24 cellular contexts compared by ENCODE assay signal in the genomic region with DNA sequence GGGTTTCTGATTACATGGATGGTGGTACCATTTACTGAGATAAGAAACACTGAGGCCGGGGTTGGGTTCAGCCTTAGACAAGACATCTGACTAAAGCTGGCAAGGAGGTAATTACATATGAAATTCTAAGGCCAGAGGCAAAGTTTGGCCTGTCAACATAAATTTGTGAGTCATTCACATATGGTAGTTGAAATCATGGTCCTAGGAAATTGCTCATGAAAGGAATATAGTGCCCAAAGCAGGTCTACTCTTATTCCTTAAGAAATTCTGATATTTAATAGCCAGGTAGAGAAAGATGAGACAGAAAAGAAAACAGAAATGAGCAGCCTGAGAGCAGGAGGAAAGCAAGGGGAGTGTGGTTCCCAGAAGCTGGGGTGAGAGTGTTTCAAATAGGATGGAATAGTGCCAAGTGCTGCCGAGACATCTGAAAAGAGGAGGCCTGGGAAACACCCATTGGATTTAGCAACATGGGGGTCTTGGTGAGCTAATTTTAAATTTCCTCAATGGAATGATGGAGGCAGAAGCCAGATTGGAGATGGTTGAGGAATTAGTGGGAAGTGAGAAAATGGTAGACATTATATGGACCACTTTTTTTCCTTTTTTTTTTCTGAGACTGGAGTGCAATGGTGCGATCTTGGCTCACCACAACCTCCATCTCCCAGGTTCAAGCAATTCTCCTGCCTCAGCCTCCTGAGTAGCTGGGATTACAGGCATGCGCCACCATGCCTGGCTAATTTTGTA.
DNase-seq lines count a peak whose midpoint lies in the region; ATAC-seq and TF ChIP-seq lines count a peak whose summit lies in the region.
"Had no signal": no experiment of that assay in that cellular context is flagged by ENCODE, and none has a peak within 500 bp of the region (broad histone marks: within the 10 kb centered on the region; RNA-seq: fewer than 3 reads in every experiment).

No MANE protein-coding gene starts in this region.

- no peak for TF ChIP-seq POLR2A in GM18505 (IDR thresholded peaks at IDR 0.05; ENCODE audit: borderline replicate concordance, extremely low read depth, insufficient read depth, insufficient read length)

- DNase-seq in DMS 273 (lab: John Stamatoyannopoulos, UW; ENCODE audit: unreplicated experiment) (peak; percentile 7), DMS 273 treated with DMSO at 0.1 percent for 48 hours (lab: John Stamatoyannopoulos, UW) (no peak), RWPE2 (ENCODE audit: low spot score) (no peak), osteocyte (ENCODE audit: extremely low spot score, unreplicated experiment) (no peak)
- no peak for DNase-seq in activated CD4-positive, alpha-beta T cell treated with anti-CD3 and anti-CD28 coated beads for 4 hours
- DNase-seq: activated CD4-positive, alpha-beta T cell treated with anti-CD3 and anti-CD28 coated beads, Interleukin-2, amount 50 U/mL, for 48 hours; activated naive CD4-positive, alpha-beta T cell treated with Interleukin-2 at 50 U/mL for 16 hours; aorta; Calu3; KG1; left ventricle myocardium inferior; NCI-H1092; NCI-H2029; NCI-H510A; SHP77 treated with DMSO at 0.1 percent for 48 hours; stimulated activated CD8-positive, alpha-beta memory T cell treated with anti-CD3 and anti-CD28 coated beads, Interleukin-4, amount 100 ng/mL, for 48 hours; upper lobe of right lung had no signal

- peak overlapping the region; percentile 29 for H3K27ac ChIP-seq in RWPE2 (ENCODE audit: poor library complexity, severe bottlenecking)
- H3K27ac ChIP-seq: 22Rv1, coronary artery, left ventricle myocardium inferior, upper lobe of right lung, VCaP had no signal

- peaks cover 7% of the 10 kb centered on the region for H3K4me1 ChIP-seq in RWPE2 (ENCODE audit: insufficient read depth, poor library complexity, severe bottlenecking)

- peak overlapping the region; percentile 9 for H3K27ac Mint-ChIP-seq in osteocyte (ENCODE audit: unreplicated experiment)

- no peak overlapping the region for H3K4me3 ChIP-seq in RWPE2 (ENCODE audit: severe bottlenecking)
- H3K4me3 ChIP-seq: coronary artery, GM12878, left ventricle myocardium inferior, upper lobe of right lung had no signal

- no peaks in the 10 kb centered on the region for H3K36me3 Mint-ChIP-seq in osteocyte (ENCODE audit: unreplicated experiment)

- TF ChIP-seq CTCF in RWPE2 (IDR thresholded peaks at IDR 0.05; ENCODE audit: poor library complexity, severe bottlenecking) (no peak), osteocyte (IDR thresholded peaks at IDR 0.05) (no peak)

- ATAC-seq in RWPE2 (ENCODE audit: low read depth) (peak; percentile 88), esophagus mucosa (peak; percentile 33), HG03097 (IDR thresholded peaks at IDR 0.05; ENCODE audit: low FRiP score, unreplicated experiment) (no peak), GM18505 (IDR thresholded peaks at IDR 0.05; ENCODE audit: unreplicated experiment) (no peak)
- ATAC-seq: GM12878, upper lobe of right lung had no signal

- H3K4me1 Mint-ChIP-seq in osteocyte (ENCODE audit: unreplicated experiment) = peaks cover 20% of the 10 kb centered on the region

- no peaks in the 10 kb centered on the region for H3K27me3 Mint-ChIP-seq in osteocyte (ENCODE audit: unreplicated experiment)

- no peaks in the 10 kb centered on the region for H3K9me3 Mint-ChIP-seq in osteocyte (ENCODE audit: unreplicated experiment)

- H3K36me3 ChIP-seq in RWPE2 (ENCODE audit: low read depth) = peaks cover 8% of the 10 kb centered on the region
- H3K36me3 ChIP-seq: left ventricle myocardium inferior, upper lobe of right lung had no signal

- H3K9me3 ChIP-seq in RWPE2 (ENCODE audit: severe bottlenecking) = no peaks in the 10 kb centered on the region
- H3K9me3 ChIP-seq: left ventricle myocardium inferior, upper lobe of right lung had no signal

- H3K27me3 ChIP-seq in RWPE2 (ENCODE audit: insufficient read depth, poor library complexity, severe bottlenecking) = no peaks in the 10 kb centered on the region
- H3K27me3 ChIP-seq: upper lobe of right lung had no signal

- H3K4me3 Mint-ChIP-seq in osteocyte (ENCODE audit: unreplicated experiment) = no peak overlapping the region

Comparison
In these comparisons a context has a peak if more than half of its experiments do, and no peak if none do; other contexts are left out.
1. ATAC-seq: peak in RWPE2 (single experiment) and esophagus mucosa (single experiment); none in HG03097 (single experiment) and GM18505 (single experiment).